2 cellular contexts compared by ENCODE assay signal in genomic region chr1:148761360-148761759, GRCh38. TPM values are rescaled to one million over a fixed set of nuclear protein-coding genes. Genes with fewer than 3 reads are reported as not detected.
"Had no signal": no experiment of that assay in that cellular context is flagged by ENCODE, and none has a peak within 500 bp of the region (broad histone marks: within the 10 kb centered on the region; RNA-seq: fewer than 3 reads in every experiment).

No MANE protein-coding gene starts in this region.

RNA-seq across cellular contexts. Expression of gene NUDT4B, which starts 12.8 kb away (rescaled TPM):
- total RNA-seq: endothelial cell of umbilical vein; T-helper 1 cell treated with Interleukin-12 subunit alpha and Interleukin-12 subunit beta and Interleukin-4 antibody, amounts not matched to agents 30 ng/mL and 1 ng/mL, for 36 hours had no signal
